ENCODE assay signal across 14 cellular contexts in the genomic region with DNA sequence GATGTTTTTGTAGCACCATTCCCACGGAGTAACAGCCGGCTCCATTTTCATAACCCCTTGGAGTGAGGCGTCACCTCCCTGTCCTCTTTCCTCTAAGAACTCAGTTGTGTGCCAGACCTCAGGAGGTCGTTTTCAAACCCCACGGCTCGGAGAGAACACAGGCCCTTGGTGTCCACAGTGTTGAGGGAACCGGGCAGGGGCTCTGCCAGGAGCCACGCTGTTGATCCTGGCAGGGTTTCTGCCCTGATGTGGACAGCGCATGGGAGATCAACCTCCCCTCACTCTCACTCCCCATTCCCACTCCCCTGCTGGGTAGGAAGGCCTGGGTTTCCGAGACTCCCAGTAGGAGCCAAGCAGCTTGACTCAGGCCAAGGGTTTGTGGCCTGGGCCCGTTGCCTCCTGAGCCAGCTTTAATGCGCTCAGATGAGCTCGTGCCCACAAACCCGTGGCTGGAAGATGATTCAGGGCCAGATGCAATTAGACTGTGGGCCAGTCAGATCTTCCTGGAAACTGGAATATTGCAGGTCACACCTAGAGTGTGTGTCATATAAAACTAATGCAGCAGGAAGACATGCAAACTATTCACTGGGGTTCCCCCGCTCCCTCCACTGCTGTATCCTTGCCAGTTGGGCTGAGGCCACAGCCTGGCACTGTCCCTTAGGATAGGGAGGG.
DNase-seq lines count a peak whose midpoint lies in the region; ATAC-seq and TF ChIP-seq lines count a peak whose summit lies in the region.
"Had no signal": no experiment of that assay in that cellular context is flagged by ENCODE, and none has a peak within 500 bp of the region (broad histone marks: within the 10 kb centered on the region; RNA-seq: fewer than 3 reads in every experiment).

No MANE protein-coding gene starts in this region.

- ATAC-seq in activated T-cell treated with anti-CD3 and anti-CD28 coated beads, Interleukin-2, amount 50 U/mL, for 72 hours (replicated peaks in 1 of 2) = no peak
- ATAC-seq in activated T-cell treated with anti-CD3 and anti-CD28 coated beads, Interleukin-2, amount 50 U/mL, for 4 hours = no peak
- ATAC-seq in aorta (ENCODE audit: low FRiP score) = peak; percentile 38
- ATAC-seq in HG03159 (IDR thresholded peaks at IDR 0.05; ENCODE audit: unreplicated experiment) = no peak
- ATAC-seq: A549, HCT116 had no signal

- H3K27ac ChIP-seq in mammary epithelial cell (ENCODE audit: insufficient read depth, low read depth, low read length) (no peak overlapping the region), aorta (ENCODE audit: low read depth in 1 of 2, low read length in 2 of 2) (no peak overlapping the region)
- H3K27ac ChIP-seq: A549, prostate gland, WERI-Rb-1 had no signal

- no peak overlapping the region for H3K4me2 ChIP-seq in mammary epithelial cell (ENCODE audit: insufficient read depth, low read depth, low read length)
- H3K4me2 ChIP-seq: A549 had no signal

- no peaks in the 10 kb centered on the region for H3K9me3 Mint-ChIP-seq in activated T-cell treated with anti-CD3 and anti-CD28 coated beads, Interleukin-2, amount 50 U/mL, for 72 hours
- H3K9me3 Mint-ChIP-seq in activated T-cell treated with anti-CD3 and anti-CD28 coated beads, Interleukin-2, amount 50 U/mL, for 4 hours = no peaks in the 10 kb centered on the region

- intact Hi-C loops in mammary epithelial cell (cut with micrococcal nuclease) (loop anchor here (10.0 kb wide), 1 partner anchor 918 kb away; no protein-coding TSS in a partner anchor), aorta (cut with DNase I) (loop anchor here in 1 of 2 donors (10.0 kb wide), 2 partner anchors 278 to 458 kb away; no protein-coding TSS in a partner anchor)

- H3K9ac ChIP-seq in mammary epithelial cell (ENCODE audit: insufficient read depth, low read length) = no peak overlapping the region

- H3K36me3 ChIP-seq in mammary epithelial cell (ENCODE audit: insufficient read depth, low read length) (no peaks in the 10 kb centered on the region), aorta (ENCODE audit: control insufficient read depth in 1 of 2, insufficient read depth in 2 of 2, low read length in 1 of 2) (no peaks in the 10 kb centered on the region)
- H3K36me3 ChIP-seq: prostate gland, WERI-Rb-1 had no signal

- H3K27me3 ChIP-seq in mammary epithelial cell (ENCODE audit: insufficient read depth, low read length) (no peaks in the 10 kb centered on the region), aorta (ENCODE audit: control insufficient read depth in 1 of 2, insufficient read depth in 2 of 2, low read length in 1 of 2) (no peaks in the 10 kb centered on the region)

- H2AFZ ChIP-seq in mammary epithelial cell (ENCODE audit: low read depth, low read length) = no peak overlapping the region

- H3K9me3 ChIP-seq in mammary epithelial cell (replicated peaks; ENCODE audit: insufficient read depth, low read length) (no peaks in the 10 kb centered on the region), aorta (ENCODE audit: control insufficient read depth, low read length) (no peaks in the 10 kb centered on the region)
- H3K9me3 ChIP-seq: A549, prostate gland had no signal

- in situ Hi-C loops in mammary epithelial cell (cut with MboI; ENCODE audit: low sequenced_read_pairs in 2 of 2) = loop anchor here (10.0 to 25.0 kb wide), 4 partner anchors 288 to 638 kb away; no protein-coding TSS in a partner anchor

- H3K4me1 Mint-ChIP-seq in activated T-cell treated with anti-CD3 and anti-CD28 coated beads, Interleukin-2, amount 50 U/mL, for 72 hours (ENCODE audit: low read depth) = no peaks in the 10 kb centered on the region
- no peaks in the 10 kb centered on the region for H3K4me1 Mint-ChIP-seq in activated T-cell treated with anti-CD3 and anti-CD28 coated beads, Interleukin-2, amount 50 U/mL, for 4 hours (ENCODE audit: low read depth)

- peak overlapping the region; percentile 2 for H3K27ac Mint-ChIP-seq in activated T-cell treated with anti-CD3 and anti-CD28 coated beads, Interleukin-2, amount 50 U/mL, for 72 hours

- H4K20me1 ChIP-seq in mammary epithelial cell (ENCODE audit: insufficient read depth, low read length) = no peaks in the 10 kb centered on the region

- dilution Hi-C loops in mammary epithelial cell (cut with HindIII; ENCODE audit: low sequenced_read_pairs) = loop anchor here (25.0 kb wide), 1 partner anchor 620 kb away; no protein-coding TSS in a partner anchor

- no peak for TF ChIP-seq CTCF in mammary epithelial cell (conservative IDR thresholded peaks at IDR 0.05 in 1 of 2, IDR thresholded peaks at IDR 0.05 in 1 of 2; ENCODE audit: extremely low read depth in 1 of 2, insufficient read depth in 1 of 2, low read depth in 1 of 2, low read length in 2 of 2)

- H3K4me3 Mint-ChIP-seq in activated T-cell treated with anti-CD3 and anti-CD28 coated beads, Interleukin-2, amount 50 U/mL, for 72 hours = no peak overlapping the region
- H3K4me3 Mint-ChIP-seq in activated T-cell treated with anti-CD3 and anti-CD28 coated beads, Interleukin-2, amount 50 U/mL, for 4 hours = no peak overlapping the region

- H3K4me1 ChIP-seq in mammary epithelial cell (ENCODE audit: insufficient read depth, low read length) (peaks cover 8% of the 10 kb centered on the region), aorta (ENCODE audit: control insufficient read depth in 1 of 2, insufficient read depth in 2 of 2, low read length in 2 of 2) (no peaks in the 10 kb centered on the region)
- H3K4me1 ChIP-seq: A549, prostate gland had no signal

- H3K4me3 ChIP-seq in mammary epithelial cell (replicated peaks in 1 of 3; ENCODE audit: insufficient read depth in 1 of 3, low read depth in 2 of 3, low read length in 3 of 3) (no peak overlapping the region), aorta (ENCODE audit: low read length in 2 of 2) (no peak overlapping the region)
- H3K4me3 ChIP-seq: A549, prostate gland had no signal

- H3K27me3 Mint-ChIP-seq in activated T-cell treated with anti-CD3 and anti-CD28 coated beads, Interleukin-2, amount 50 U/mL, for 72 hours (ENCODE audit: low read depth) = no peaks in the 10 kb centered on the region
- no peaks in the 10 kb centered on the region for H3K27me3 Mint-ChIP-seq in activated T-cell treated with anti-CD3 and anti-CD28 coated beads, Interleukin-2, amount 50 U/mL, for 4 hours (ENCODE audit: low read depth)

- CTCF ChIA-PET in mammary epithelial cell (lab: Charles Lee; ENCODE audit: low non-redundant PET) = no interaction called here

- BruUV-seq in mammary epithelial cell (replicated peaks; lab: Mats Ljungman, UMichigan) = no TSS peak

- WGBS in mammary epithelial cell (ENCODE audit: low coverage, missing lambda C conversion rate) = 53% methylated on average over 13 of the region's 15 CpGs
- WGBS in aorta, 2 donors = 7 to 9% methylated on average over 15 of the region's 15 CpGs

- DNase-seq in activated T-cell treated with anti-CD3 and anti-CD28 coated beads, Interleukin-2, amount 50 U/mL, for 72 hours = no peak
- DNase-seq in activated T-cell treated with anti-CD3 and anti-CD28 coated beads, Interleukin-2, amount 50 U/mL, for 4 hours = no peak
- peak; percentile 91 for DNase-seq in mammary epithelial cell
- DNase-seq in kidney glomerular epithelial cell (lab: John Stamatoyannopoulos, UW) = peak; percentile 93
- DNase-seq in aorta = peak in 1 of 2 donors; percentile 56
- no peak for DNase-seq in NCI-H510A (lab: John Stamatoyannopoulos, UW)
- DNase-seq in MV-4-11 (lab: John Stamatoyannopoulos, UW) = no peak
- DNase-seq: effector memory CD4-positive, alpha-beta T cell; NCI-H1694 treated with DMSO at 0.1 percent for 48 hours; WERI-Rb-1 had no signal

- H3K79me2 ChIP-seq in mammary epithelial cell (ENCODE audit: insufficient read depth, low read length) = no peaks in the 10 kb centered on the region

- no peaks in the 10 kb centered on the region for H3K36me3 Mint-ChIP-seq in activated T-cell treated with anti-CD3 and anti-CD28 coated beads, Interleukin-2, amount 50 U/mL, for 72 hours (ENCODE audit: insufficient read depth in 2 of 2)
- no peaks in the 10 kb centered on the region for H3K36me3 Mint-ChIP-seq in activated T-cell treated with anti-CD3 and anti-CD28 coated beads, Interleukin-2, amount 50 U/mL, for 4 hours (ENCODE audit: insufficient read depth)

Comparison
In these comparisons a context has a peak if more than half of its experiments do, and no peak if none do; other contexts are left out.
1. DNase-seq: peak in mammary epithelial cell (single experiment) and kidney glomerular epithelial cell (single experiment); none in activated T-cell treated with anti-CD3 and anti-CD28 coated beads, Interleukin-2, amount 50 U/mL, for 72 hours (0 of 2), activated T-cell treated with anti-CD3 and anti-CD28 coated beads, Interleukin-2, amount 50 U/mL, for 4 hours (single experiment), NCI-H510A (single experiment) and MV-4-11 (single experiment).